In the genomic region with DNA sequence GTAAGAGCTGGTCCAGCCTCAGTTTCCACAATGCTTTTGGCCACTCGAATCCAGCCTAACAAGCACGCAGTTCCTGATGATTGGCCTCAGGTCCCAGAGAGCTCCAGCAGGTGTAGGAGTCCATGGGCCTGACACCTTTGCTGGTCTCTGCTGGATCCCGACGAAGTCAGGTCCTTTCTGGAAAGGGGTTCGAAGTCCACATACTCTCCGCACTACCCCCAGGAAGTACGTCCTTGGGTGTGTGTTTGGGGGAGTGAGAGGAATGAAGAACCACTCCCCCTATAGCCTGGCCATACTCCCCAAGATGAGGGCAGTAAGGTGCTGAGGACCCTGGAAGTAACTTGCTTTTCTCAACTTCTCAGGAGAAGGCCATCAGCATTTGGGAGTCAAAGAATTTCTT, we compare ENCODE assay signal across 15 cellular contexts.
"Had no signal": no experiment of that assay in that cellular context is flagged by ENCODE, and none has a peak within 500 bp of the region (broad histone marks: within the 10 kb centered on the region; RNA-seq: fewer than 3 reads in every experiment).

No MANE protein-coding gene starts in this region.

- H3K27me3 ChIP-seq: brain microvascular endothelial cell, colonic mucosa, pancreas, sigmoid colon, testis had no signal

- H3K9me3 ChIP-seq: colonic mucosa, lower lobe of right lung, neutrophil, pancreas, sigmoid colon, testis had no signal

- H3K27me3 Mint-ChIP-seq: naive thymus-derived CD8-positive, alpha-beta T cell; stimulated activated memory B cell treated with anti-CD40 and anti-IgM and Interleukin-4, amounts not matched to agents 10 μg/mL and 1 μg/mL and 100 μg/mL, for 72 hours had no signal

- H3K36me3 Mint-ChIP-seq: stimulated activated memory B cell treated with anti-CD40 and anti-IgM and Interleukin-4, amounts not matched to agents 10 μg/mL and 1 μg/mL and 100 μg/mL, for 72 hours had no signal

- FAIRE-seq: pancreas had no signal

- DNase-seq: brain microvascular endothelial cell, foreskin keratinocyte, hippocampal formation, islet precursor cell, lower lobe of right lung, sigmoid colon, testis had no signal

- H3K4me3 ChIP-seq: colonic mucosa, lower lobe of right lung, pancreas, sigmoid colon, testis had no signal

- H3K36me3 ChIP-seq: brain microvascular endothelial cell, colonic mucosa, lower lobe of right lung, neutrophil, pancreas had no signal

- H3K27ac ChIP-seq: brain microvascular endothelial cell, colonic mucosa, foreskin keratinocyte, lower lobe of right lung, neutrophil, pancreas, sigmoid colon, testis, VCaP had no signal

- ATAC-seq: foreskin keratinocyte had no signal

- H3K9me3 Mint-ChIP-seq: activated T-helper 2 cell treated with anti-CD3 and anti-CD28 coated beads, Interferon-gamma antibody, Interleukin-2, Interleukin-4, amounts not matched to agents 10 μg/mL and 5 μg/mL and 100 μg/mL, durations not matched to agents 14 hours and 24 hours and 36 hours; naive thymus-derived CD8-positive, alpha-beta T cell; stimulated activated memory B cell treated with anti-CD40 and anti-IgM and Interleukin-4, amounts not matched to agents 10 μg/mL and 1 μg/mL and 100 μg/mL, for 72 hours; type B pancreatic cell had no signal

- H3K27ac Mint-ChIP-seq: stimulated activated memory B cell treated with anti-CD40 and anti-IgM and Interleukin-4, amounts not matched to agents 10 μg/mL and 1 μg/mL and 100 μg/mL, for 72 hours; type B pancreatic cell had no signal

- H3K4me3 Mint-ChIP-seq: stimulated activated memory B cell treated with anti-CD40 and anti-IgM and Interleukin-4, amounts not matched to agents 10 μg/mL and 1 μg/mL and 100 μg/mL, for 72 hours had no signal

- H3K4me1 ChIP-seq: colonic mucosa, foreskin keratinocyte had no signal
